In genomic region chr2:208072250-208072892, GRCh38 we compare ENCODE assay signal across 8 cellular contexts. TPM values are rescaled to one million over a fixed set of nuclear protein-coding genes. Genes with fewer than 3 reads are reported as not detected.
DNase-seq lines count a peak whose midpoint lies in the region; ATAC-seq, FAIRE-seq and TF ChIP-seq lines count a peak whose summit lies in the region.

No MANE protein-coding gene starts in this region.

- TF ChIP-seq CTCF in pancreas (IDR thresholded peaks at IDR 0.05), result peak; percentile 43 to 77 (median 58)

- H3K27me3 Mint-ChIP-seq in activated T-helper 2 cell treated with anti-CD3 and anti-CD28 coated beads, Interferon-gamma antibody, Interleukin-2, Interleukin-4, amounts not matched to agents 10 μg/mL and 5 μg/mL and 100 μg/mL, durations not matched to agents 14 hours and 24 hours and 36 hours (ENCODE audit: low read depth), result peaks cover 7% of the 10 kb centered on the region

- 22% methylated on average over 9 of the region's 9 CpGs for WGBS in pancreas, 2 donors

- intact Hi-C loops in activated T-helper 2 cell treated with anti-CD3 and anti-CD28 coated beads, Interferon-gamma antibody, Interleukin-2, Interleukin-4, amounts not matched to agents 10 μg/mL and 5 μg/mL and 100 μg/mL, durations not matched to agents 14 hours and 24 hours and 36 hours (cut with micrococcal nuclease), result loop anchor here (1.0 kb wide), 1 partner anchor 326 kb away; no protein-coding TSS in a partner anchor
- intact Hi-C loops in pancreas (cut with DNase I), result no loop called here

- H3K36me3 ChIP-seq in pancreas, result no peaks in the 10 kb centered on the region

- peak; percentile 90 for TF ChIP-seq RAD21 in Ishikawa (IDR thresholded peaks at IDR 0.05; ENCODE audit: low read depth)

- H3K4me1 Mint-ChIP-seq in activated T-helper 2 cell treated with anti-CD3 and anti-CD28 coated beads, Interferon-gamma antibody, Interleukin-2, Interleukin-4, amounts not matched to agents 10 μg/mL and 5 μg/mL and 100 μg/mL, durations not matched to agents 14 hours and 24 hours and 36 hours (ENCODE audit: low read depth), result no peaks in the 10 kb centered on the region

- no peaks in the 10 kb centered on the region for H3K9me3 ChIP-seq in pancreas

- H3K4me3 ChIP-seq in pancreas, result no peak overlapping the region

- H3K4me3 Mint-ChIP-seq in activated T-helper 2 cell treated with anti-CD3 and anti-CD28 coated beads, Interferon-gamma antibody, Interleukin-2, Interleukin-4, amounts not matched to agents 10 μg/mL and 5 μg/mL and 100 μg/mL, durations not matched to agents 14 hours and 24 hours and 36 hours (ENCODE audit: low read depth), result no peak overlapping the region

- H3K36me3 Mint-ChIP-seq in activated T-helper 2 cell treated with anti-CD3 and anti-CD28 coated beads, Interferon-gamma antibody, Interleukin-2, Interleukin-4, amounts not matched to agents 10 μg/mL and 5 μg/mL and 100 μg/mL, durations not matched to agents 14 hours and 24 hours and 36 hours (ENCODE audit: low read depth), result no peaks in the 10 kb centered on the region

- ATAC-seq in GM21515 (IDR thresholded peaks at IDR 0.05; ENCODE audit: unreplicated experiment) (peak; percentile 84), pancreas (peak; percentile 70 to 97 (median 93))

- H3K4me1 ChIP-seq in pancreas, result no peaks in the 10 kb centered on the region

- no peak for FAIRE-seq in pancreas (lab: Jason Lieb, UNC)
- FAIRE-seq in urothelium cell line (lab: Jason Lieb, UNC), result peak; percentile 20

- peak; percentile 64 for DNase-seq in DMS53 treated with DMSO at 0.1 percent for 48 hours (lab: John Stamatoyannopoulos, UW; ENCODE audit: unreplicated experiment)
- peak; percentile 61 for DNase-seq in RPMI7951 (ENCODE audit: low read depth)
- DNase-seq in activated T-helper 2 cell treated with anti-CD3 and anti-CD28 coated beads, Interferon-gamma antibody, Interleukin-2, Interleukin-4, amounts not matched to agents 10 μg/mL and 5 μg/mL and 100 μg/mL, durations not matched to agents 14 hours and 24 hours and 36 hours (ENCODE audit: low spot score), result peak; percentile 30
- peak; percentile 42 for DNase-seq in foreskin melanocyte
- DNase-seq in pancreas, result peak; percentile 39 to 77 (median 48)
- DNase-seq in urothelium cell line (ENCODE audit: low spot score), result peak; percentile 75

- TF ChIP-seq EP300 in Ishikawa (IDR thresholded peaks at IDR 0.05; ENCODE audit: borderline replicate concordance), result no peak

- H3K27me3 ChIP-seq in pancreas, result no peaks in the 10 kb centered on the region

- no peak overlapping the region for H3K27ac ChIP-seq in pancreas

- no peaks in the 10 kb centered on the region for H3K9me3 Mint-ChIP-seq in activated T-helper 2 cell treated with anti-CD3 and anti-CD28 coated beads, Interferon-gamma antibody, Interleukin-2, Interleukin-4, amounts not matched to agents 10 μg/mL and 5 μg/mL and 100 μg/mL, durations not matched to agents 14 hours and 24 hours and 36 hours

- no peak overlapping the region for H3K27ac Mint-ChIP-seq in activated T-helper 2 cell treated with anti-CD3 and anti-CD28 coated beads, Interferon-gamma antibody, Interleukin-2, Interleukin-4, amounts not matched to agents 10 μg/mL and 5 μg/mL and 100 μg/mL, durations not matched to agents 14 hours and 24 hours and 36 hours

TF ChIP-seq in Ishikawa, 13 proteins besides CTCF, POLR2A, EP300 and RAD21:
- TF ChIP-seq TEAD4 (IDR thresholded peaks at IDR 0.05) (no peak), TAF1 (IDR thresholded peaks at IDR 0.05; ENCODE audit: low read depth) (no peak), REST (IDR thresholded peaks at IDR 0.05; ENCODE audit: low read depth) (no peak), MAX (IDR thresholded peaks at IDR 0.05) (no peak), TCF12 (IDR thresholded peaks at IDR 0.05; ENCODE audit: low read depth) (no peak), ZBTB7A (IDR thresholded peaks at IDR 0.05; ENCODE audit: low read depth) (no peak), EGR1 (IDR thresholded peaks at IDR 0.05) (no peak), FOXM1 (IDR thresholded peaks at IDR 0.05; ENCODE audit: borderline replicate concordance, low read depth) (no peak), YY1 (IDR thresholded peaks at IDR 0.05; ENCODE audit: low read depth) (no peak), CREB1 (IDR thresholded peaks at IDR 0.05; ENCODE audit: low read depth) (no peak), NFIC (IDR thresholded peaks at IDR 0.05) (no peak), CEBPB (IDR thresholded peaks at IDR 0.05) (no peak), USF1 (IDR thresholded peaks at IDR 0.05) (no peak)
TF ChIP-seq in Ishikawa: peak in this region for 0.

RNA-seq across cellular contexts. Expression of gene PLEKHM3, which starts 47.0 kb away (rescaled TPM):
- total RNA-seq in RPMI7951 (2014; rRNA removed; shearing (Covaris generic)), result 6.7 and 6.8 TPM in 2 replicates
- total RNA-seq in activated T-helper 2 cell treated with anti-CD3 and anti-CD28 coated beads, Interferon-gamma antibody, Interleukin-2, Interleukin-4, amounts not matched to agents 10 μg/mL and 5 μg/mL and 100 μg/mL, durations not matched to agents 14 hours and 24 hours and 36 hours, result 7.1 and 8.4 TPM in 2 replicates
- total RNA-seq in pancreas, result 10 to 100 TPM in 1 of 6 donors, 1 to 10 TPM in 5; 4.6 to 10.2 (median 5.4) TPM
- 1 to 10 TPM; 3.0 to 5.6 TPM for polyA plus RNA-seq in pancreas

RNA-seq across cellular contexts. Expression of gene CRYGD, which starts 52.0 kb away (rescaled TPM):
- total RNA-seq in RPMI7951 (2014; rRNA removed; shearing (Covaris generic)), result not detected in 2 replicates
- not detected in 2 replicates for total RNA-seq in activated T-helper 2 cell treated with anti-CD3 and anti-CD28 coated beads, Interferon-gamma antibody, Interleukin-2, Interleukin-4, amounts not matched to agents 10 μg/mL and 5 μg/mL and 100 μg/mL, durations not matched to agents 14 hours and 24 hours and 36 hours
- total RNA-seq in pancreas, result not detected
- polyA plus RNA-seq in pancreas, result under 1 TPM in 1 of 2 donors, not detected in 1; 0.28 TPM

RNA-seq across cellular contexts. Expression of gene CRYGC, which starts 57.3 kb away (rescaled TPM):
- not detected in 2 replicates for total RNA-seq in RPMI7951 (2014; rRNA removed; shearing (Covaris generic))
- total RNA-seq in activated T-helper 2 cell treated with anti-CD3 and anti-CD28 coated beads, Interferon-gamma antibody, Interleukin-2, Interleukin-4, amounts not matched to agents 10 μg/mL and 5 μg/mL and 100 μg/mL, durations not matched to agents 14 hours and 24 hours and 36 hours, result not detected in 2 replicates
- total RNA-seq in pancreas, result not detected
- polyA plus RNA-seq in pancreas, result not detected
